Comparison of ENCODE assay signal across 1 cellular context in the genomic region with DNA sequence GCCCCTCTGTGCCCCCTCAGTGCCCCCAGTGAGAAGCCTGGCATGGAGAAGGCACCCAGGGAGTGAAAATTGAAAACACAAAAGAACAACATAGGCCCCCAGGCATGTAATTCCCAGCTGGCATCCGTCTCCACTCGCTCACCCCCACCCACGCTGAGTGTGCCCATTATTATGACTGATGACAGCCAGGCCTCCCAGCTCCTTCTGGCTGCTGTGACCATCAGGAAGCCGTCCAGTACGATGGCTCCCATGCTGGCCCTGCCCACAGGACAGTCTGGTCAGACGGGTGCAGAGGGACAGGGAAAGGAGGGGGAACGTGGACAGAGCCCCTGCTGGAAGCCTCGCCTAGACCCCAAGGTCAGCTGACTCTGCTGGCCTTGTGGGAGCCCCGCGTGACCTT.
TF ChIP-seq lines count a peak whose summit lies in the region.

No MANE protein-coding gene starts in this region.

TF ChIP-seq in SK-N-SH treated with all-trans-retinoic acid at 6 μM for 48 hours, 23 proteins besides CTCF, POLR2A, EP300 and RAD21 (continued from another document):
- TF ChIP-seq, protein P1, sequence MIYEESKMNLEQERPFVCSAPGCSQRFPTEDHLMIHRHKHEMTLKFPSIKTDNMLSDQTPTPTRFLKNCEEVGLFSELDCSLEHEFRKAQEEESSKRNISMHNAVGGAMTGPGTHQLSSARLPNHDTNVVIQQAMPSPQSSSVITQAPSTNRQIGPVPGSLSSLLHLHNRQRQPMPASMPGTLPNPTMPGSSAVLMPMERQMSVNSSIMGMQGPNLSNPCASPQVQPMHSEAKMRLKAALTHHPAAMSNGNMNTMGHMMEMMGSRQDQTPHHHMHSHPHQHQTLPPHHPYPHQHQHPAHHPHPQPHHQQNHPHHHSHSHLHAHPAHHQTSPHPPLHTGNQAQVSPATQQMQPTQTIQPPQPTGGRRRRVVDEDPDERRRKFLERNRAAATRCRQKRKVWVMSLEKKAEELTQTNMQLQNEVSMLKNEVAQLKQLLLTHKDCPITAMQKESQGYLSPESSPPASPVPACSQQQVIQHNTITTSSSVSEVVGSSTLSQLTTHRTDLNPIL (CRISPR knock-in tag; IDR thresholded peaks at IDR 0.05; ENCODE audit: low read depth), result no peak
- TF ChIP-seq ZFP30 (CRISPR knock-in tag; IDR thresholded peaks at IDR 0.05), result no peak
- TF ChIP-seq GLIS3 (CRISPR knock-in tag; IDR thresholded peaks at IDR 0.05), result no peak
- TF ChIP-seq ZNF565 (CRISPR knock-in tag; conservative IDR thresholded peaks at IDR 0.05; ENCODE audit: low read depth), result no peak
- TF ChIP-seq SNAI2 (CRISPR knock-in tag; IDR thresholded peaks at IDR 0.05), result no peak
- TF ChIP-seq, protein P2, sequence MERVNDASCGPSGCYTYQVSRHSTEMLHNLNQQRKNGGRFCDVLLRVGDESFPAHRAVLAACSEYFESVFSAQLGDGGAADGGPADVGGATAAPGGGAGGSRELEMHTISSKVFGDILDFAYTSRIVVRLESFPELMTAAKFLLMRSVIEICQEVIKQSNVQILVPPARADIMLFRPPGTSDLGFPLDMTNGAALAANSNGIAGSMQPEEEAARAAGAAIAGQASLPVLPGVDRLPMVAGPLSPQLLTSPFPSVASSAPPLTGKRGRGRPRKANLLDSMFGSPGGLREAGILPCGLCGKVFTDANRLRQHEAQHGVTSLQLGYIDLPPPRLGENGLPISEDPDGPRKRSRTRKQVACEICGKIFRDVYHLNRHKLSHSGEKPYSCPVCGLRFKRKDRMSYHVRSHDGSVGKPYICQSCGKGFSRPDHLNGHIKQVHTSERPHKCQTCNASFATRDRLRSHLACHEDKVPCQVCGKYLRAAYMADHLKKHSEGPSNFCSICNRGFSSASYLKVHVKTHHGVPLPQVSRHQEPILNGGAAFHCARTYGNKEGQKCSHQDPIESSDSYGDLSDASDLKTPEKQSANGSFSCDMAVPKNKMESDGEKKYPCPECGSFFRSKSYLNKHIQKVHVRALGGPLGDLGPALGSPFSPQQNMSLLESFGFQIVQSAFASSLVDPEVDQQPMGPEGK (CRISPR knock-in tag; IDR thresholded peaks at IDR 0.05; ENCODE audit: borderline replicate concordance), result no peak
- TF ChIP-seq OSR1 (CRISPR knock-in tag; IDR thresholded peaks at IDR 0.05), result no peak
- TF ChIP-seq, protein P3, sequence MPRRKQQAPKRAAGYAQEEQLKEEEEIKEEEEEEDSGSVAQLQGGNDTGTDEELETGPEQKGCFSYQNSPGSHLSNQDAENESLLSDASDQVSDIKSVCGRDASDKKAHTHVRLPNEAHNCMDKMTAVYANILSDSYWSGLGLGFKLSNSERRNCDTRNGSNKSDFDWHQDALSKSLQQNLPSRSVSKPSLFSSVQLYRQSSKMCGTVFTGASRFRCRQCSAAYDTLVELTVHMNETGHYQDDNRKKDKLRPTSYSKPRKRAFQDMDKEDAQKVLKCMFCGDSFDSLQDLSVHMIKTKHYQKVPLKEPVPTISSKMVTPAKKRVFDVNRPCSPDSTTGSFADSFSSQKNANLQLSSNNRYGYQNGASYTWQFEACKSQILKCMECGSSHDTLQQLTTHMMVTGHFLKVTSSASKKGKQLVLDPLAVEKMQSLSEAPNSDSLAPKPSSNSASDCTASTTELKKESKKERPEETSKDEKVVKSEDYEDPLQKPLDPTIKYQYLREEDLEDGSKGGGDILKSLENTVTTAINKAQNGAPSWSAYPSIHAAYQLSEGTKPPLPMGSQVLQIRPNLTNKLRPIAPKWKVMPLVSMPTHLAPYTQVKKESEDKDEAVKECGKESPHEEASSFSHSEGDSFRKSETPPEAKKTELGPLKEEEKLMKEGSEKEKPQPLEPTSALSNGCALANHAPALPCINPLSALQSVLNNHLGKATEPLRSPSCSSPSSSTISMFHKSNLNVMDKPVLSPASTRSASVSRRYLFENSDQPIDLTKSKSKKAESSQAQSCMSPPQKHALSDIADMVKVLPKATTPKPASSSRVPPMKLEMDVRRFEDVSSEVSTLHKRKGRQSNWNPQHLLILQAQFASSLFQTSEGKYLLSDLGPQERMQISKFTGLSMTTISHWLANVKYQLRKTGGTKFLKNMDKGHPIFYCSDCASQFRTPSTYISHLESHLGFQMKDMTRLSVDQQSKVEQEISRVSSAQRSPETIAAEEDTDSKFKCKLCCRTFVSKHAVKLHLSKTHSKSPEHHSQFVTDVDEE (CRISPR knock-in tag; IDR thresholded peaks at IDR 0.05), result no peak
- TF ChIP-seq ZNF70 (CRISPR knock-in tag; IDR thresholded peaks at IDR 0.05), result no peak
